Comparison of ENCODE assay signal across 8 cellular contexts in the genomic region with DNA sequence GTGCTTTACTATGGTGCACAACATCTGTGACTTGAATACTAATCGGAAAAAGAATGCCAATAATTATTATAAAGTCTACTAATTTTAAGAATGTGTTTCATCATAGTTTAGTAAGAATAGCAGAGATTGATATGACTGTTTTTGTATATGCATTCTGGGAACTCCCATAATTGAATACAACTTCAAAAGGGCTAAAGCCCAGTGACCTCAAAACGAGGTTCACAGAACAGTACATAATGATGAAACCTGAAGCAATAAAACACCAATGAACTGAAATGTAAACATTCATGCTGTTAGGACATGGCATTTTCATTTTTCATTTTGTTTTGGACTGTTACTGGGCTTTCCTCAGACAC.
A peak's percentile ranks its signal among the peaks of the same experiment; 100 is the strongest.
DNase-seq lines count a peak whose midpoint lies in the region; ATAC-seq and TF ChIP-seq lines count a peak whose summit lies in the region.

No MANE protein-coding gene starts in this region.

- no peaks in the 10 kb centered on the region for H3K9me3 Mint-ChIP-seq in effector memory CD8-positive, alpha-beta T cell
- no peaks in the 10 kb centered on the region for H3K9me3 Mint-ChIP-seq in nephron progenitor cell

- peaks cover 40% of the 10 kb centered on the region for H3K36me3 Mint-ChIP-seq in effector memory CD8-positive, alpha-beta T cell (ENCODE audit: insufficient read depth)
- no peaks in the 10 kb centered on the region for H3K36me3 Mint-ChIP-seq in nephron progenitor cell (ENCODE audit: low read depth)

- ATAC-seq in GM18907 (IDR thresholded peaks at IDR 0.05; ENCODE audit: unreplicated experiment) = peak; percentile 18
- ATAC-seq in effector memory CD8-positive, alpha-beta T cell (replicated peaks) = no peak

- in situ Hi-C loops in ACHN (cut with HindIII; ENCODE audit: low pct_ligation_motif_present, low pct_unique_long_range_greater_than_20kb, low sequenced_read_pairs) = no loop called here

- H3K4me1 Mint-ChIP-seq in effector memory CD8-positive, alpha-beta T cell (ENCODE audit: low read depth in 2 of 2) = peaks cover 14 to 26% of the 10 kb centered on the region in 2 donors
- H3K4me1 Mint-ChIP-seq in nephron progenitor cell = peaks cover 23% of the 10 kb centered on the region

- DNase-seq in ACHN (peak; percentile 16), NCI-H69 (lab: John Stamatoyannopoulos, UW) (peak; percentile 65), nephron progenitor cell (no peak), NCI-H2227 treated with DMSO at 0.1 percent for 48 hours (lab: John Stamatoyannopoulos, UW) (no peak), kidney tubule cell (ENCODE audit: low spot score) (no peak)
- no peak for DNase-seq in effector memory CD8-positive, alpha-beta T cell
- no peak for DNase-seq in activated CD4-positive, alpha-beta T cell treated with anti-CD3 and anti-CD28 coated beads, Interleukin-2, amount 50 U/mL, for 4 hours

- H3K4me3 Mint-ChIP-seq in effector memory CD8-positive, alpha-beta T cell = peak overlapping the region; percentile 93 to 98
- peak overlapping the region; percentile 85 for H3K4me3 Mint-ChIP-seq in nephron progenitor cell

- peak overlapping the region; percentile 93 to 96 for H3K27ac Mint-ChIP-seq in effector memory CD8-positive, alpha-beta T cell
- H3K27ac Mint-ChIP-seq in nephron progenitor cell = no peak overlapping the region

- no peaks in the 10 kb centered on the region for H3K27me3 Mint-ChIP-seq in effector memory CD8-positive, alpha-beta T cell
- H3K27me3 Mint-ChIP-seq in nephron progenitor cell (ENCODE audit: low read depth, poor library complexity) = peaks cover 48% of the 10 kb centered on the region

- no peak for TF ChIP-seq CTCF in nephron progenitor cell (IDR thresholded peaks at IDR 0.05)

Comparison
In these comparisons a context has a peak if more than half of its experiments do, and no peak if none do; other contexts are left out.
1. DNase-seq: peak in ACHN (single experiment) and NCI-H69 (single experiment); none in effector memory CD8-positive, alpha-beta T cell (0 of 3), nephron progenitor cell (single experiment), NCI-H2227 treated with DMSO at 0.1 percent for 48 hours (single experiment), kidney tubule cell (single experiment) and activated CD4-positive, alpha-beta T cell treated with anti-CD3 and anti-CD28 coated beads, Interleukin-2, amount 50 U/mL, for 4 hours (0 of 2).